In the genomic region with DNA sequence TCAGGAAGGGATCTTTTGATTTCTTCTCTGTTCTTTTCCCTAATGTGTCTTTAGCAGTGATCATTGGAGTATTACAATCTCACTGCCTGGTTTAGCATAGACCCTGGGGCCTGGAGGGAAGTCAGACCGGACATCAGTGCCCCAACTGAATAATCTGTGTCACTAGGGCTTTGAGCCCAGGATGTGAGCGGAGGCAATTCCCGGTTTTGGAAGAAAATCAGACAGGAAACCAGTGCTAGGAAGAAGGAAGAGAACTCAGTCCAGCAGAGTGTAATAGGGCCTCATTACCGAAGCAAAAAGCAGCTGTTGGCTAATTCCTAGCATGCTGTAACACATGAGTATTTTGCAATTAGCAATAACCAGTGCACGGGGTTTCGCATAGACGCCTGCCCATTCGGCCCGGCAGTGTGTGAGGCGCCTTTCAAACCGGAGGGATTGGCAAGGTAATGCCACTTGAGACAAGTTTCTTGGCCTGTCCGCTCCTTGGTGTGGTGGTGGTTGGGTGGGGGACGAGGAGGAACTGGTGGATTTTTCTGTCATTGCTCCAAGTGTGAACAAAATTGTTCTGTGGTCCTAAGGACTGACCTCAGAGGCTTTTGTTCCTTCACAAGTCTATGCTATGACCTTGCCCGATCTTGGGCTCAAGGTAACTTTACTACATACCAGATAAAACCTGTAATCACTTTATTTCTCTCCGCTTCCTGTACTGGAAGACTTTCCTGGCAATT, we compare ENCODE assay signal across 8 cellular contexts. TPM values are rescaled to one million over a fixed set of nuclear protein-coding genes. Genes with fewer than 3 reads are reported as not detected.
A peak's percentile ranks its signal among the peaks of the same experiment; 100 is the strongest.
DNase-seq lines count a peak whose midpoint lies in the region; ATAC-seq and TF ChIP-seq lines count a peak whose summit lies in the region.

No MANE protein-coding gene starts in this region.

- intact Hi-C loops in body of pancreas (cut with DNase I) = no loop called here
- intact Hi-C loops in left lung (cut with DNase I) = loop anchor here in 1 of 2 donors (10.0 kb wide), 1 partner anchor 691 kb away; no protein-coding TSS in a partner anchor

- CTCF ChIA-PET in HEK293T (lab: Yijun Ruan, JAX) = interaction anchor here (0.6 kb wide), 1 partner anchor 303 kb away, joined by 6 read pairs; no protein-coding TSS in a partner anchor

- H3K4me3 ChIP-seq in body of pancreas (no peak overlapping the region), left lung (peak overlapping the region; percentile 72 to 93), urinary bladder (ENCODE audit: low read depth, low read length) (peak overlapping the region; percentile 98)

- peak overlapping the region; percentile 99 to 100 (median 100) for H3K27ac ChIP-seq in body of pancreas
- H3K27ac ChIP-seq in left lung = peak overlapping the region; percentile 99 to 100
- H3K27ac ChIP-seq in urinary bladder (ENCODE audit: low read depth) = peak overlapping the region; percentile 100

- 2 to 7% methylated on average over 15 of the region's 15 CpGs for WGBS in body of pancreas, 2 donors
- WGBS in urinary bladder = 5% methylated on average over 15 of the region's 15 CpGs

- POLR2A ChIA-PET in HEK293T (lab: Yijun Ruan, JAX) = no interaction called here

- H3K4me1 ChIP-seq in body of pancreas (peaks cover 57% of the 10 kb centered on the region), left lung (peaks cover 20 to 55% of the 10 kb centered on the region in 2 donors), urinary bladder (ENCODE audit: insufficient read depth) (peaks cover 1% of the 10 kb centered on the region)

- H3K36me3 ChIP-seq in body of pancreas (replicated peaks in 1 of 2; ENCODE audit: insufficient read depth in 1 of 2, low read depth in 2 of 2) = no peaks in the 10 kb centered on the region
- peaks cover 0 to 30% of the 10 kb centered on the region in 2 donors for H3K36me3 ChIP-seq in left lung
- H3K36me3 ChIP-seq in urinary bladder (ENCODE audit: insufficient read depth) = no peaks in the 10 kb centered on the region

- no peaks in the 10 kb centered on the region for H3K9me3 ChIP-seq in body of pancreas
- no peaks in the 10 kb centered on the region for H3K9me3 ChIP-seq in left lung

- DNase-seq in NK-92 treated with Interleukin-12 subunit alpha and Interleukin-12 subunit beta, amount 100 ng/mL, for 24 hours (lab: John Stamatoyannopoulos, UW) = peak; percentile 30
- DNase-seq in NK-92 (lab: John Stamatoyannopoulos, UW; ENCODE audit: unreplicated experiment) (no peak), body of pancreas (peak; percentile 45 to 67 (median 50)), left lung (peak; percentile 67 to 84), HEK293T (ENCODE audit: extremely low spot score) (no peak)

- H3K27me3 ChIP-seq in body of pancreas = no peaks in the 10 kb centered on the region
- no peaks in the 10 kb centered on the region for H3K27me3 ChIP-seq in left lung

- TF ChIP-seq CTCF in body of pancreas (IDR thresholded peaks at IDR 0.05) (no peak), left lung (IDR thresholded peaks at IDR 0.05) (no peak)

- no peak for ATAC-seq in body of pancreas
- peak; percentile 2 for ATAC-seq in left lung
- no peak for ATAC-seq in GM19035 (IDR thresholded peaks at IDR 0.05; ENCODE audit: unreplicated experiment)
- no peak for ATAC-seq in GM21515 (IDR thresholded peaks at IDR 0.05; ENCODE audit: unreplicated experiment)

- TF ChIP-seq POLR2A in body of pancreas (IDR thresholded peaks at IDR 0.05) = peak in 2 of 3 donors; percentile 73 to 75

TF ChIP-seq in HEK293T, 16 proteins besides CTCF, POLR2A, EP300 and RAD21:
- no peak for TF ChIP-seq ZNF384 (IDR thresholded peaks at IDR 0.05)
- TF ChIP-seq SUZ12 (IDR thresholded peaks at IDR 0.05) = no peak
- TF ChIP-seq L3MBTL2 (conservative IDR thresholded peaks at IDR 0.05) = no peak
- no peak for TF ChIP-seq BHLHE40 (IDR thresholded peaks at IDR 0.05; ENCODE audit: borderline replicate concordance)
- TF ChIP-seq FOXM1 (IDR thresholded peaks at IDR 0.05; ENCODE audit: borderline replicate concordance) = no peak
- no peak for TF ChIP-seq ARNT (IDR thresholded peaks at IDR 0.05)
- no peak for TF ChIP-seq FOXA1 (IDR thresholded peaks at IDR 0.05)
- no peak for TF ChIP-seq NFRKB (IDR thresholded peaks at IDR 0.05)
- no peak for TF ChIP-seq FOXK2 (IDR thresholded peaks at IDR 0.05)
- TF ChIP-seq, protein P1, sequence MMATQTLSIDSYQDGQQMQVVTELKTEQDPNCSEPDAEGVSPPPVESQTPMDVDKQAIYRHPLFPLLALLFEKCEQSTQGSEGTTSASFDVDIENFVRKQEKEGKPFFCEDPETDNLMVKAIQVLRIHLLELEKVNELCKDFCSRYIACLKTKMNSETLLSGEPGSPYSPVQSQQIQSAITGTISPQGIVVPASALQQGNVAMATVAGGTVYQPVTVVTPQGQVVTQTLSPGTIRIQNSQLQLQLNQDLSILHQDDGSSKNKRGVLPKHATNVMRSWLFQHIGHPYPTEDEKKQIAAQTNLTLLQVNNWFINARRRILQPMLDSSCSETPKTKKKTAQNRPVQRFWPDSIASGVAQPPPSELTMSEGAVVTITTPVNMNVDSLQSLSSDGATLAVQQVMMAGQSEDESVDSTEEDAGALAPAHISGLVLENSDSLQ (IDR thresholded peaks at IDR 0.05) = no peak
- no peak for TF ChIP-seq CTBP1 (IDR thresholded peaks at IDR 0.05; ENCODE audit: borderline replicate concordance)

RNA-seq across cellular contexts. Expression of a gene that starts 2.8 kb away (rescaled TPM):
- total RNA-seq in body of pancreas (10 to 100 TPM; 27.5 to 33.9 TPM), left lung (100 to 1,000 TPM in 1 of 2 donors, 10 to 100 TPM in 1; 83.4 to 114 TPM), urinary bladder (40.9 TPM)
- 112 TPM for polyA plus RNA-seq in urinary bladder

Comparison
In these comparisons a context has a peak if more than half of its experiments do, and no peak if none do; other contexts are left out.
1. DNase-seq: peak in NK-92 treated with Interleukin-12 subunit alpha and Interleukin-12 subunit beta, amount 100 ng/mL, for 24 hours (single experiment), body of pancreas (4 of 4) and left lung (2 of 2); none in NK-92 (single experiment) and HEK293T (single experiment).
2. H3K4me3 ChIP-seq: peak in left lung (2 of 2) and urinary bladder (single experiment); none in body of pancreas (0 of 2).
3. Peak in every context shown above with its lines, with median percentiles within 50 percentile points of each other: H3K27ac ChIP-seq.